ENCODE assay signal across 2 cellular contexts in the genomic region with DNA sequence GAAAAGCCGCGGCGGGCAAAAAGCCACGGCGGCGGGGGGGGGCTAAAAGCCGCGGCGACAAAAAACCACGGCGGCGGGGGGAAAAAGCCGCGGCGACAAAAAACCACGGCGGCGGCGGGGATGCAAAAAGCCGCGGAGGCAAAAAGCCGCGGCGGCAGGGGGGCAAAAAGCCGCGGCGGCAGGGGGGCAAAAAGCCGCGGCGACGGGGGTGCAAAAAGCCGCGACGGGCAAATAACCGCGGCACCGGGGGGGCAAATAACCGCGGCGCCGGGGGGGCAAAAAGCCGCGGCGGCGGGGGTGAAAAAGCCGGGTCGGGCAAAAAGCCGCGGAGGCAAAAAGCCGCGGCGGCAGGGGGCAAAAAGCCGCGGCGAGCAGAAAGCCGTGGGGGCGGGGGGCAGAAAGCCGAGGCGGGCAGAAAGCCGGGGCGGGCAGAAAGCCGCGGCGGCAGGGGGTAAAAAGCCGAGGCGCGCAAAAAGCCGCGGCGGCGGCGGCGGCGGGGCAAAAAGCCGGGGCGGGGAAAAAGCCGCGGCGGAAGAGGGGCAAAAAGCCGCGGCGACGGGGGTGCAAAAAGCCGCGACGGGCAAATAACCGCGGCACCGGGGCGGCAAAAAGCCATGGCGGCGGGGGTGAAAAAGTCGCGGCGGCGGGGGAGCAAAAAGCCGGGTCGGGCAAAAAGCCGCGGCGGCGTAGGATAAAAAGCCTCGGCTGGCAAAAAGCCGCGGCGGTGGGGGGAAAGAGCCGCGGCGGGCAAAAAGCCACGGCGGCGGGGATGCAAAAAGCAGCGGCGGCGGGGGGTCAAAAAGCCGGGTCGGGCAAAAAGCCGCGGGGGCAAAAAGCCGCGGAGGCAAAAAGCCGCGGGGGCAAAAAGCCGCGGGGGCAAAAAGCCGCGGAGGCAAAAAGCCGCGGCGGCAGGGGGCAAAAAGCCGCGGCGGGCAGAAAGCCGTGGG.
TF ChIP-seq lines count a peak whose summit lies in the region.

No MANE protein-coding gene starts in this region.

TF ChIP-seq in GM12878, 131 proteins besides CTCF, POLR2A, EP300 and RAD21:
- TF ChIP-seq SUZ12 (IDR thresholded peaks at IDR 0.05; ENCODE audit: unreplicated experiment), result peak; percentile 74

TF ChIP-seq in HepG2, 621 proteins besides CTCF, POLR2A, EP300 and RAD21:
- TF ChIP-seq EZH2 (conservative IDR thresholded peaks at IDR 0.05; ENCODE audit: low read depth, low read length), result 0 out of 2 replicates have a peak, but pooled peaks have one; percentile 45
